ENCODE assay signal across 18 cellular contexts in genomic region chr2:235627682-235628081, GRCh38.
A peak's percentile ranks its signal among the peaks of the same experiment; 100 is the strongest.
DNase-seq lines count a peak whose midpoint lies in the region; ATAC-seq and TF ChIP-seq lines count a peak whose summit lies in the region.
"Had no signal": no experiment of that assay in that cellular context is flagged by ENCODE, and none has a peak within 500 bp of the region (broad histone marks: within the 10 kb centered on the region; RNA-seq: fewer than 3 reads in every experiment).

No MANE protein-coding gene starts in this region.

- no peaks in the 10 kb centered on the region for H3K36me3 ChIP-seq in skeletal muscle tissue (ENCODE audit: control insufficient read depth in 3 of 3, insufficient read depth in 3 of 3, low read length in 3 of 3)
- H3K36me3 ChIP-seq: Peyer's patch had no signal

- DNase-seq in chondrocyte (ENCODE audit: low spot score) (no peak), foreskin fibroblast (peak; percentile 21 to 53), right cardiac atrium (no peak), NCI-H82 (lab: John Stamatoyannopoulos, UW) (no peak), islet precursor cell (no peak), T-helper 2 cell (no peak)
- DNase-seq: C1 segment of cervical spinal cord; HCEC 1CT; MV-4-11; NCI-H1694 treated with DMSO at 0.1 percent for 48 hours; NCI-H226; NCI-H526; NK-92 treated with Interleukin-12 subunit alpha and Interleukin-12 subunit beta, amount 100 ng/mL, for 24 hours; Peyer's patch had no signal

- 48% methylated on average over 4 of the region's 4 CpGs for WGBS in right cardiac atrium

- intact Hi-C loops in right cardiac atrium (cut with DNase I): no loop called here

- no peaks in the 10 kb centered on the region for H3K27me3 Mint-ChIP-seq in chondrocyte (ENCODE audit: low read depth)

- H3K27me3 ChIP-seq in right cardiac atrium (ENCODE audit: control insufficient read depth, insufficient read depth) (no peaks in the 10 kb centered on the region), skeletal muscle tissue (ENCODE audit: control insufficient read depth in 3 of 3, insufficient read depth in 3 of 3, low read length in 3 of 3) (no peaks in the 10 kb centered on the region)
- H3K27me3 ChIP-seq: Peyer's patch had no signal

- peak; percentile 25 to 40 for ATAC-seq in right cardiac atrium
- ATAC-seq: GM23338 had no signal

- H3K27ac ChIP-seq in right cardiac atrium (ENCODE audit: low read length) (no peak overlapping the region), skeletal muscle tissue (ENCODE audit: low read depth, low read length) (peak overlapping the region; percentile 14)
- H3K27ac ChIP-seq: HL-60, KMS-11, Peyer's patch had no signal

- H3K4me1 ChIP-seq in right cardiac atrium (ENCODE audit: control insufficient read depth, insufficient read depth, low read length) (peaks cover 2% of the 10 kb centered on the region), skeletal muscle tissue (ENCODE audit: control insufficient read depth in 3 of 3, insufficient read depth in 3 of 3, low read length in 3 of 3) (peaks cover 11 to 20% (median 14%) of the 10 kb centered on the region in 3 donors)
- H3K4me1 ChIP-seq: Peyer's patch had no signal

- H3K27ac Mint-ChIP-seq in chondrocyte (ENCODE audit: unreplicated experiment): peak overlapping the region; percentile 0
- H3K27ac Mint-ChIP-seq: GM23338 had no signal

- H3K9ac ChIP-seq in skeletal muscle tissue (ENCODE audit: low read depth in 1 of 3, low read length in 3 of 3): no peak overlapping the region
- H3K9ac ChIP-seq: KMS-11 had no signal

- no peaks in the 10 kb centered on the region for H3K9me3 Mint-ChIP-seq in chondrocyte (ENCODE audit: low read depth)

- no peak overlapping the region for H3K4me3 ChIP-seq in foreskin fibroblast (ENCODE audit: low read depth in 1 of 2, low read length in 2 of 2)
- H3K4me3 ChIP-seq in right cardiac atrium (ENCODE audit: low read length): no peak overlapping the region
- no peak overlapping the region for H3K4me3 ChIP-seq in skeletal muscle tissue (ENCODE audit: low read length in 3 of 3)
- H3K4me3 ChIP-seq: GM23338, Peyer's patch had no signal

- H3K4me1 Mint-ChIP-seq in chondrocyte (ENCODE audit: low read depth): peaks cover 37% of the 10 kb centered on the region

- TF ChIP-seq CTCF in chondrocyte (IDR thresholded peaks at IDR 0.05) (no peak), foreskin fibroblast (IDR thresholded peaks at IDR 0.05; ENCODE audit: low read depth, low read length) (no peak)

- no peaks in the 10 kb centered on the region for H3K36me3 Mint-ChIP-seq in chondrocyte (ENCODE audit: low read depth)

- no peak overlapping the region for H3K4me3 Mint-ChIP-seq in chondrocyte (ENCODE audit: unreplicated experiment)
- H3K4me3 Mint-ChIP-seq: GM23338 had no signal

- H3K9me3 ChIP-seq in right cardiac atrium (ENCODE audit: control insufficient read depth, low read length) (no peaks in the 10 kb centered on the region), skeletal muscle tissue (ENCODE audit: control insufficient read depth in 3 of 3, low read length in 3 of 3) (no peaks in the 10 kb centered on the region)
- H3K9me3 ChIP-seq: Peyer's patch had no signal

Comparison
In these comparisons a context has a peak if more than half of its experiments do, and no peak if none do; other contexts are left out.
1. DNase-seq: peak in foreskin fibroblast (2 of 2); none in chondrocyte (single experiment), right cardiac atrium (0 of 3), NCI-H82 (single experiment), islet precursor cell (single experiment) and T-helper 2 cell (0 of 5).